1 cellular context compared by ENCODE assay signal in the genomic region with DNA sequence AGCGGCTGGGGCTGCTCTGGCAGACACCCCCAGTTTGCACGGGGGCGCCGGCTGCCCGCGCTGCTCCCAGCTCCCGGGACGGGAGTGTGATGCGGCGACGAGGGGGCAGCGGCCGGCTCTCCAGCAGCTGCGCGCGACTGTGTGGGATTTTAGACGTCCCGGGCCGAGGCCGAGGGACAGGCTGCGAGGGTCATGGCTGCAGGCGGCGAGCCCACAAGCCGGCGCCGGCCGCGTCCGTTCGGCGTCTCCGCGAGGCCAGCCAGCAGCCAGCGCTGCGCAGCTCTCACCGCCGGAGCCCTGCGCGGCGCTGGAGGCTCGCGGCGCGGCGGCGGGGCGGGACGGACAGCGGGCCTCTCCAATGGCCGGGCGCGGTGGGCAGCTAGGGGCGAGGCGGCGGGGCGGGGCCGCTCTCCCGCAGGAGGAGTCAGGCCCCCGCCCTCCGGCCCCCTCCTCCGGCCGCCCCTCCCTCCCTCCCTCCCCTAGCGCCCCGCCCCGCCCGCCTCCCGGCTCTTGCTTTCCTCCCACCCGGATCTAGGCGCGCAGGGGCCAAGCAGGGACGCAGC.
TF ChIP-seq lines count a peak whose summit lies in the region.

A gene (minus strand): TSS at position 285 of the 563 bp plus-strand sequence. CDS start 310 bp downstream, outside the sequence.

TF ChIP-seq in endothelial cell of umbilical vein, 7 proteins besides CTCF, POLR2A, EP300 and RAD21:
- peak; percentile 100 for TF ChIP-seq POLR2AphosphoS5 (IDR thresholded peaks at IDR 0.05; ENCODE audit: insufficient read depth, low read depth, low read length)
- TF ChIP-seq, protein P1, sequence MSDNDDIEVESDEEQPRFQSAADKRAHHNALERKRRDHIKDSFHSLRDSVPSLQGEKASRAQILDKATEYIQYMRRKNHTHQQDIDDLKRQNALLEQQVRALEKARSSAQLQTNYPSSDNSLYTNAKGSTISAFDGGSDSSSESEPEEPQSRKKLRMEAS (IDR thresholded peaks at IDR 0.05; ENCODE audit: insufficient read depth, insufficient read length), result no peak
